In the genomic region with DNA sequence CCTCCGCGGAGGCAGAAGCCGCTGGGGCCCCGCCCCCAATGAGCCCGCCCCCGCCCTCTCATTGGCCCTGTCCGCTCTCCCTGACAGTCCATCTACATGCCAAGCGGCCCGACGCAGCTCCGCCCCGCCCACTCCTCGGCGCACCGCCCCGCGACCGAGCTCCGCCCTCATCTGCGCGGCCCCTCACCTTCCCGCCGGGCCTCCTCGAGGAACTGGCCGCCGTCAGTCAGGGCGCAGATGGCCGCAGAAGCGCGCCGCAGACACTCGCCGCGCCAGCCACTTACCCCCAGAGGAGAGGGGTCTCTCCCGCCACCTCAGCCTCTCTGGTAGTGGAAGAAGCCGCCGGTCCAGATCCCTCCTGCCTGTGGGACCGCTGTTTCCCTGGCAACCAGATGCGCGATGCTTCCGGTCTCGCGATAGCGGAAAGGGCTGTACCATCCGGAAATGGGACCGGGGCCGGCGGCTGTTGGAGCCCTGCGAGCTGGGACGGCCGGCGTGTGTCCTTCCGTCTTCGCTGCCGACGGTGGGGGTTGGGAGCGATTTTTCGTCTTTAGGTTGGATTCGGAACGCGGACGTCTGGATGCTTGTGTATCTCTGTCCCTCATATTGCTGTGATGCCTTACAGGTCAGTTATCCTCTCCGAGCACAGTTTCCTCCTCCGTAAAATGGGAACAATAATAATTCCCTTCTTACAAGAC, we compare ENCODE assay signal across 1 cellular context.
TF ChIP-seq lines count a peak whose summit lies in the region.

A gene (minus strand): TSS at position 401 of the 698 bp plus-strand sequence. CDS start 6,317 bp downstream, outside the sequence.

TF ChIP-seq in HepG2, 621 proteins besides CTCF, POLR2A, EP300 and RAD21 (continued from another document and continues in another):
- TF ChIP-seq, protein P1, sequence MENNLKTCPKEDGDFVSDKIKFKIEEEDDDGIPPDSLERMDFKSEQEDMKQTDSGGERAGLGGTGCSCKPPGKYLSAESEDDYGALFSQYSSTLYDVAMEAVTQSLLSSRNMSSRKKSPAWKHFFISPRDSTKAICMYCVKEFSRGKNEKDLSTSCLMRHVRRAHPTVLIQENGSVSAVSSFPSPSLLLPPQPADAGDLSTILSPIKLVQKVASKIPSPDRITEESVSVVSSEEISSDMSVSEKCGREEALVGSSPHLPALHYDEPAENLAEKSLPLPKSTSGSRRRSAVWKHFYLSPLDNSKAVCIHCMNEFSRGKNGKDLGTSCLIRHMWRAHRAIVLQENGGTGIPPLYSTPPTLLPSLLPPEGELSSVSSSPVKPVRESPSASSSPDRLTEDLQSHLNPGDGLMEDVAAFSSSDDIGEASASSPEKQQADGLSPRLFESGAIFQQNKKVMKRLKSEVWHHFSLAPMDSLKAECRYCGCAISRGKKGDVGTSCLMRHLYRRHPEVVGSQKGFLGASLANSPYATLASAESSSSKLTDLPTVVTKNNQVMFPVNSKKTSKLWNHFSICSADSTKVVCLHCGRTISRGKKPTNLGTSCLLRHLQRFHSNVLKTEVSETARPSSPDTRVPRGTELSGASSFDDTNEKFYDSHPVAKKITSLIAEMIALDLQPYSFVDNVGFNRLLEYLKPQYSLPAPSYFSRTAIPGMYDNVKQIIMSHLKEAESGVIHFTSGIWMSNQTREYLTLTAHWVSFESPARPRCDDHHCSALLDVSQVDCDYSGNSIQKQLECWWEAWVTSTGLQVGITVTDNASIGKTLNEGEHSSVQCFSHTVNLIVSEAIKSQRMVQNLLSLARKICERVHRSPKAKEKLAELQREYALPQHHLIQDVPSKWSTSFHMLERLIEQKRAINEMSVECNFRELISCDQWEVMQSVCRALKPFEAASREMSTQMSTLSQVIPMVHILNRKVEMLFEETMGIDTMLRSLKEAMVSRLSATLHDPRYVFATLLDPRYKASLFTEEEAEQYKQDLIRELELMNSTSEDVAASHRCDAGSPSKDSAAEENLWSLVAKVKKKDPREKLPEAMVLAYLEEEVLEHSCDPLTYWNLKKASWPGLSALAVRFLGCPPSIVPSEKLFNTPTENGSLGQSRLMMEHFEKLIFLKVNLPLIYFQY (CRISPR knock-in tag; IDR thresholded peaks at IDR 0.05; ENCODE audit: borderline replicate concordance) = peak; percentile 73; the same call in 1 of the 2 replicates
- TF ChIP-seq ZSCAN12 (CRISPR knock-in tag; IDR thresholded peaks at IDR 0.05) (no peak), ZFP62 (CRISPR knock-in tag; IDR thresholded peaks at IDR 0.05) (no peak), ELF3 (CRISPR knock-in tag; IDR thresholded peaks at IDR 0.05) (peak; percentile 90), ATF7 (IDR thresholded peaks at IDR 0.05) (no peak), ATF7 (CRISPR knock-in tag; IDR thresholded peaks at IDR 0.05) (no peak), MIXL1 (CRISPR knock-in tag; IDR thresholded peaks at IDR 0.05) (peak; percentile 31; the same call in 1 of the 2 replicates), ZNF782 (CRISPR knock-in tag; IDR thresholded peaks at IDR 0.05; ENCODE audit: borderline replicate concordance) (peak; percentile 82; the same call in 1 of the 2 replicates), ZNF781 (CRISPR knock-in tag; IDR thresholded peaks at IDR 0.05; ENCODE audit: borderline replicate concordance, not compliant biosample characterization) (no peak), RBFOX2 (IDR thresholded peaks at IDR 0.05; ENCODE audit: low read depth, low read length) (peak; percentile 79), MIER2 (CRISPR knock-in tag; IDR thresholded peaks at IDR 0.05) (no peak; the same call in 1 of the 2 replicates), ZNF891 (CRISPR knock-in tag; IDR thresholded peaks at IDR 0.05) (peak; percentile 72; the same call in 1 of the 2 replicates), GTF3A (CRISPR knock-in tag; conservative IDR thresholded peaks at IDR 0.05) (no peak), ZNF234 (CRISPR knock-in tag; conservative IDR thresholded peaks at IDR 0.05) (0 out of 2 replicates have a peak, but pooled peaks have one; percentile 68), RFX1 (IDR thresholded peaks at IDR 0.05) (peak; percentile 97), SMAD3 (CRISPR knock-in tag; IDR thresholded peaks at IDR 0.05) (no peak), GATAD2A (CRISPR knock-in tag; IDR thresholded peaks at IDR 0.05) (peak; percentile 10; the same call in 1 of the 2 replicates), KDM5B (CRISPR knock-in tag; IDR thresholded peaks at IDR 0.05; ENCODE audit: borderline replicate concordance) (peak; percentile 69; the same call in 1 of the 2 replicates), JUN (CRISPR knock-in tag; IDR thresholded peaks at IDR 0.05) (0 out of 2 replicates have a peak, but pooled peaks have one; percentile 20), SP1 (IDR thresholded peaks at IDR 0.05) (0 out of 2 replicates have a peak, but pooled peaks have one; percentile 24), SP1 (CRISPR knock-in tag; IDR thresholded peaks at IDR 0.05) (peak; percentile 66), ARNT2 (CRISPR knock-in tag; IDR thresholded peaks at IDR 0.05; ENCODE audit: low read depth) (peak; percentile 96; the same call in 1 of the 2 replicates), IRF2 (CRISPR knock-in tag; IDR thresholded peaks at IDR 0.05) (peak; percentile 58), ZNF552 (CRISPR knock-in tag; IDR thresholded peaks at IDR 0.05; ENCODE audit: borderline replicate concordance) (no peak), ZNF121 (CRISPR knock-in tag; IDR thresholded peaks at IDR 0.05) (no peak), ZEB1 (IDR thresholded peaks at IDR 0.05; ENCODE audit: insufficient replicate concordance, low read depth) (no peak), NFKBIZ (CRISPR knock-in tag; IDR thresholded peaks at IDR 0.05) (no peak), CBX5 (CRISPR knock-in tag; IDR thresholded peaks at IDR 0.05; ENCODE audit: borderline replicate concordance) (no peak; the same call in 1 of the 2 replicates), KDM3A (CRISPR knock-in tag; IDR thresholded peaks at IDR 0.05; ENCODE audit: low read depth) (peak; percentile 43; the same call in 1 of the 2 replicates), ZNF205 (CRISPR knock-in tag; IDR thresholded peaks at IDR 0.05) (peak; percentile 89), IKZF1 (IDR thresholded peaks at IDR 0.05) (no peak), ZNF484 (CRISPR knock-in tag; IDR thresholded peaks at IDR 0.05; ENCODE audit: borderline replicate concordance, low read depth) (no peak), ZNF337 (CRISPR knock-in tag; IDR thresholded peaks at IDR 0.05; ENCODE audit: borderline replicate concordance, low read depth) (no peak), HOXA7 (CRISPR knock-in tag; IDR thresholded peaks at IDR 0.05) (no peak), RBAK (CRISPR knock-in tag; IDR thresholded peaks at IDR 0.05) (no peak), ZNF777 (CRISPR knock-in tag; IDR thresholded peaks at IDR 0.05) (no peak; the same call in 1 of the 2 replicates), FOSL1 (CRISPR knock-in tag; IDR thresholded peaks at IDR 0.05; ENCODE audit: borderline replicate concordance) (no peak), HDAC2 (CRISPR knock-in tag; IDR thresholded peaks at IDR 0.05) (peak; percentile 43), KDM2A (CRISPR knock-in tag; IDR thresholded peaks at IDR 0.05; ENCODE audit: borderline replicate concordance, low read depth) (peak; percentile 91), PRMT3 (CRISPR knock-in tag; IDR thresholded peaks at IDR 0.05; ENCODE audit: borderline replicate concordance, low read depth) (no peak), CCAR2 (optimal IDR thresholded peaks at IDR 0.05; ENCODE audit: low read depth, low read length) (no peak), POGZ (CRISPR knock-in tag; IDR thresholded peaks at IDR 0.05) (peak; percentile 89), CHD4 (IDR thresholded peaks at IDR 0.05; ENCODE audit: borderline replicate concordance, low read length) (0 out of 2 replicates have a peak, but pooled peaks have one; percentile 45), TMF1 (CRISPR knock-in tag; IDR thresholded peaks at IDR 0.05; ENCODE audit: low read depth) (no peak)
- TF ChIP-seq, protein P2, sequence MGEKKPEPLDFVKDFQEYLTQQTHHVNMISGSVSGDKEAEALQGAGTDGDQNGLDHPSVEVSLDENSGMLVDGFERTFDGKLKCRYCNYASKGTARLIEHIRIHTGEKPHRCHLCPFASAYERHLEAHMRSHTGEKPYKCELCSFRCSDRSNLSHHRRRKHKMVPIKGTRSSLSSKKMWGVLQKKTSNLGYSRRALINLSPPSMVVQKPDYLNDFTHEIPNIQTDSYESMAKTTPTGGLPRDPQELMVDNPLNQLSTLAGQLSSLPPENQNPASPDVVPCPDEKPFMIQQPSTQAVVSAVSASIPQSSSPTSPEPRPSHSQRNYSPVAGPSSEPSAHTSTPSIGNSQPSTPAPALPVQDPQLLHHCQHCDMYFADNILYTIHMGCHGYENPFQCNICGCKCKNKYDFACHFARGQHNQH (CRISPR knock-in tag; IDR thresholded peaks at IDR 0.05) = peak; percentile 94
- TF ChIP-seq, protein P3, sequence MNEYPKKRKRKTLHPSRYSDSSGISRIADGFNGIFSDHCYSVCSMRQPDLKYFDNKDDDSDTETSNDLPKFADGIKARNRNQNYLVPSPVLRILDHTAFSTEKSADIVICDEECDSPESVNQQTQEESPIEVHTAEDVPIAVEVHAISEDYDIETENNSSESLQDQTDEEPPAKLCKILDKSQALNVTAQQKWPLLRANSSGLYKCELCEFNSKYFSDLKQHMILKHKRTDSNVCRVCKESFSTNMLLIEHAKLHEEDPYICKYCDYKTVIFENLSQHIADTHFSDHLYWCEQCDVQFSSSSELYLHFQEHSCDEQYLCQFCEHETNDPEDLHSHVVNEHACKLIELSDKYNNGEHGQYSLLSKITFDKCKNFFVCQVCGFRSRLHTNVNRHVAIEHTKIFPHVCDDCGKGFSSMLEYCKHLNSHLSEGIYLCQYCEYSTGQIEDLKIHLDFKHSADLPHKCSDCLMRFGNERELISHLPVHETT (CRISPR knock-in tag; conservative IDR thresholded peaks at IDR 0.05) = peak; percentile 56
- TF ChIP-seq, protein P4, sequence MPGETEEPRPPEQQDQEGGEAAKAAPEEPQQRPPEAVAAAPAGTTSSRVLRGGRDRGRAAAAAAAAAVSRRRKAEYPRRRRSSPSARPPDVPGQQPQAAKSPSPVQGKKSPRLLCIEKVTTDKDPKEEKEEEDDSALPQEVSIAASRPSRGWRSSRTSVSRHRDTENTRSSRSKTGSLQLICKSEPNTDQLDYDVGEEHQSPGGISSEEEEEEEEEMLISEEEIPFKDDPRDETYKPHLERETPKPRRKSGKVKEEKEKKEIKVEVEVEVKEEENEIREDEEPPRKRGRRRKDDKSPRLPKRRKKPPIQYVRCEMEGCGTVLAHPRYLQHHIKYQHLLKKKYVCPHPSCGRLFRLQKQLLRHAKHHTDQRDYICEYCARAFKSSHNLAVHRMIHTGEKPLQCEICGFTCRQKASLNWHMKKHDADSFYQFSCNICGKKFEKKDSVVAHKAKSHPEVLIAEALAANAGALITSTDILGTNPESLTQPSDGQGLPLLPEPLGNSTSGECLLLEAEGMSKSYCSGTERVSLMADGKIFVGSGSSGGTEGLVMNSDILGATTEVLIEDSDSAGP (CRISPR knock-in tag; IDR thresholded peaks at IDR 0.05; ENCODE audit: borderline replicate concordance) = peak; percentile 64; the same call in 1 of the 2 replicates
- TF ChIP-seq, protein P5, sequence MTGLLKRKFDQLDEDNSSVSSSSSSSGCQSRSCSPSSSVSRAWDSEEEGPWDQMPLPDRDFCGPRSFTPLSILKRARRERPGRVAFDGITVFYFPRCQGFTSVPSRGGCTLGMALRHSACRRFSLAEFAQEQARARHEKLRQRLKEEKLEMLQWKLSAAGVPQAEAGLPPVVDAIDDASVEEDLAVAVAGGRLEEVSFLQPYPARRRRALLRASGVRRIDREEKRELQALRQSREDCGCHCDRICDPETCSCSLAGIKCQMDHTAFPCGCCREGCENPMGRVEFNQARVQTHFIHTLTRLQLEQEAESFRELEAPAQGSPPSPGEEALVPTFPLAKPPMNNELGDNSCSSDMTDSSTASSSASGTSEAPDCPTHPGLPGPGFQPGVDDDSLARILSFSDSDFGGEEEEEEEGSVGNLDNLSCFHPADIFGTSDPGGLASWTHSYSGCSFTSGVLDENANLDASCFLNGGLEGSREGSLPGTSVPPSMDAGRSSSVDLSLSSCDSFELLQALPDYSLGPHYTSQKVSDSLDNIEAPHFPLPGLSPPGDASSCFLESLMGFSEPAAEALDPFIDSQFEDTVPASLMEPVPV (CRISPR knock-in tag; IDR thresholded peaks at IDR 0.05) = no peak
- TF ChIP-seq, protein P6, sequence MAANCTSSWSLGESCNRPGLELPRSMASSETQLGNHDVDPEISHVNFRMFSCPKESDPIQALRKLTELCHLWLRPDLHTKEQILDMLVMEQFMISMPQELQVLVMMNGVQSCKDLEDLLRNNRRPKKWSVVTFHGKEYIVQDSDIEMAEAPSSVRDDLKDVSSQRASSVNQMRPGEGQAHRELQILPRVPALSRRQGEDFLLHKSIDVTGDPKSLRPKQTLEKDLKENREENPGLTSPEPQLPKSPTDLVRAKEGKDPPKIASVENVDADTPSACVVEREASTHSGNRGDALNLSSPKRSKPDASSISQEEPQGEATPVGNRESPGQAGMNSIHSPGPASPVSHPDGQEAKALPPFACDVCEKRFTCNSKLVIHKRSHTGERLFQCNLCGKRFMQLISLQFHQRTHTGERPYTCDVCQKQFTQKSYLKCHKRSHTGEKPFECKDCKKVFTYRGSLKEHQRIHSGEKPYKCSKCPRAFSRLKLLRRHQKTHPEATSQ (CRISPR knock-in tag; IDR thresholded peaks at IDR 0.05; ENCODE audit: borderline replicate concordance) = no peak
- TF ChIP-seq, protein P7, sequence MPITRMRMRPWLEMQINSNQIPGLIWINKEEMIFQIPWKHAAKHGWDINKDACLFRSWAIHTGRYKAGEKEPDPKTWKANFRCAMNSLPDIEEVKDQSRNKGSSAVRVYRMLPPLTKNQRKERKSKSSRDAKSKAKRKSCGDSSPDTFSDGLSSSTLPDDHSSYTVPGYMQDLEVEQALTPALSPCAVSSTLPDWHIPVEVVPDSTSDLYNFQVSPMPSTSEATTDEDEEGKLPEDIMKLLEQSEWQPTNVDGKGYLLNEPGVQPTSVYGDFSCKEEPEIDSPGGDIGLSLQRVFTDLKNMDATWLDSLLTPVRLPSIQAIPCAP (CRISPR knock-in tag; IDR thresholded peaks at IDR 0.05; ENCODE audit: low read depth) = no peak
- TF ChIP-seq, protein P8, sequence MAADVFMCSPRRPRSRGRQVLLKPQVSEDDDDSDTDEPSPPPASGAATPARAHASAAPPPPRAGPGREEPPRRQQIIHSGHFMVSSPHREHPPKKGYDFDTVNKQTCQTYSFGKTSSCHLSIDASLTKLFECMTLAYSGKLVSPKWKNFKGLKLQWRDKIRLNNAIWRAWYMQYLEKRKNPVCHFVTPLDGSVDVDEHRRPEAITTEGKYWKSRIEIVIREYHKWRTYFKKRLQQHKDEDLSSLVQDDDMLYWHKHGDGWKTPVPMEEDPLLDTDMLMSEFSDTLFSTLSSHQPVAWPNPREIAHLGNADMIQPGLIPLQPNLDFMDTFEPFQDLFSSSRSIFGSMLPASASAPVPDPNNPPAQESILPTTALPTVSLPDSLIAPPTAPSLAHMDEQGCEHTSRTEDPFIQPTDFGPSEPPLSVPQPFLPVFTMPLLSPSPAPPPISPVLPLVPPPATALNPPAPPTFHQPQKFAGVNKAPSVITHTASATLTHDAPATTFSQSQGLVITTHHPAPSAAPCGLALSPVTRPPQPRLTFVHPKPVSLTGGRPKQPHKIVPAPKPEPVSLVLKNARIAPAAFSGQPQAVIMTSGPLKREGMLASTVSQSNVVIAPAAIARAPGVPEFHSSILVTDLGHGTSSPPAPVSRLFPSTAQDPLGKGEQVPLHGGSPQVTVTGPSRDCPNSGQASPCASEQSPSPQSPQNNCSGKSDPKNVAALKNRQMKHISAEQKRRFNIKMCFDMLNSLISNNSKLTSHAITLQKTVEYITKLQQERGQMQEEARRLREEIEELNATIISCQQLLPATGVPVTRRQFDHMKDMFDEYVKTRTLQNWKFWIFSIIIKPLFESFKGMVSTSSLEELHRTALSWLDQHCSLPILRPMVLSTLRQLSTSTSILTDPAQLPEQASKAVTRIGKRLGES (CRISPR knock-in tag; IDR thresholded peaks at IDR 0.05; ENCODE audit: borderline replicate concordance) = no peak
- TF ChIP-seq, protein P9, sequence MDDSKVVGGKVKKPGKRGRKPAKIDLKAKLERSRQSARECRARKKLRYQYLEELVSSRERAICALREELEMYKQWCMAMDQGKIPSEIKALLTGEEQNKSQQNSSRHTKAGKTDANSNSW (CRISPR knock-in tag; IDR thresholded peaks at IDR 0.05; ENCODE audit: borderline replicate concordance) = no peak
